ENCODE assay signal across 12 cellular contexts in the genomic region with DNA sequence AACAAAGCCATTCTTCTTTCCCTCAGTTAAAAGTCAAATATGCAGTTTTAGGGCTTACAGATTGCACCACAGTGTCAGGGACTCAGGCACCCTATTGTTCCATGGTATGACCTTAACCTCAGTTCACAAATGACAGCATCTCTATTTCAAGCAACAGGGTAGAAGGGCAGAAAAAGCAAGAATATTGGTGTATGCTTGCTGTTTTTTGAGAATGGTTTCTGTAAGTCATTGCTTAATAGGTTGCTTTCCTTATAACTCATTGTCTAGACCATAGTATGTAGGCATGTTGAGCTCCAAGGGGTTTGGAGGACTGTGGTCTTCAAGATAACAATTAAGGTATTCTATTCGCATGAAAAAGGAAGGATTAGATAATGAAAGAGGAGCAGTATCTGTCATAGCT.
"Had no signal": no experiment of that assay in that cellular context is flagged by ENCODE, and none has a peak within 500 bp of the region (broad histone marks: within the 10 kb centered on the region; RNA-seq: fewer than 3 reads in every experiment).

No MANE protein-coding gene starts in this region.

- H3K27ac Mint-ChIP-seq: activated naive CD4-positive, alpha-beta T cell treated with anti-CD3 and anti-CD28 coated beads, Interleukin-2, amount 10 ng/mL, durations not matched to agents 7 days and 5 days; stimulated activated naive CD8-positive, alpha-beta T cell treated with anti-CD3 and anti-CD28 coated beads, Interleukin-15, Interleukin-2, amounts not matched to agents 100 ng/mL and 50 ng/mL, for 24 hours had no signal

- H3K4me3 Mint-ChIP-seq: activated naive CD4-positive, alpha-beta T cell treated with anti-CD3 and anti-CD28 coated beads, Interleukin-2, amount 10 ng/mL, durations not matched to agents 7 days and 5 days; stimulated activated naive CD8-positive, alpha-beta T cell treated with anti-CD3 and anti-CD28 coated beads, Interleukin-15, Interleukin-2, amounts not matched to agents 100 ng/mL and 50 ng/mL, for 24 hours had no signal

- H3K27me3 Mint-ChIP-seq: activated naive CD4-positive, alpha-beta T cell treated with anti-CD3 and anti-CD28 coated beads, Interleukin-2, amount 10 ng/mL, durations not matched to agents 7 days and 5 days; stimulated activated naive CD8-positive, alpha-beta T cell treated with anti-CD3 and anti-CD28 coated beads, Interleukin-15, Interleukin-2, amounts not matched to agents 100 ng/mL and 50 ng/mL, for 24 hours had no signal

- H3K27ac ChIP-seq: cardiac muscle cell, colonic mucosa, esophagus squamous epithelium, thyroid gland had no signal

- H3K4me3 ChIP-seq: cardiac muscle cell, colonic mucosa, esophagus squamous epithelium, thyroid gland had no signal

- H3K4me1 ChIP-seq: colonic mucosa, esophagus squamous epithelium, thyroid gland had no signal

- H3K9me3 ChIP-seq: colonic mucosa, esophagus squamous epithelium, thyroid gland had no signal

- H3K27me3 ChIP-seq: cardiac muscle cell, colonic mucosa, esophagus squamous epithelium, thyroid gland had no signal

- H3K9me3 Mint-ChIP-seq: activated naive CD4-positive, alpha-beta T cell treated with anti-CD3 and anti-CD28 coated beads, Interleukin-2, amount 10 ng/mL, durations not matched to agents 7 days and 5 days; stimulated activated naive CD8-positive, alpha-beta T cell treated with anti-CD3 and anti-CD28 coated beads, Interleukin-15, Interleukin-2, amounts not matched to agents 100 ng/mL and 50 ng/mL, for 24 hours had no signal

- DNase-seq: activated naive CD4-positive, alpha-beta T cell treated with anti-CD3 and anti-CD28 coated beads, Interleukin-2, amount 10 ng/mL, durations not matched to agents 7 days and 5 days; activated T-cell treated with anti-CD3 and anti-CD28 coated beads, Interleukin-2, amount 50 U/mL, for 1 hour; colonic mucosa; effector CD4-positive, alpha-beta T cell; esophagus squamous epithelium; kidney glomerular epithelial cell; T-helper 9 cell; thyroid gland had no signal

- H3K36me3 ChIP-seq: cardiac muscle cell, colonic mucosa, esophagus squamous epithelium, thyroid gland had no signal

- H3K4me1 Mint-ChIP-seq: activated naive CD4-positive, alpha-beta T cell treated with anti-CD3 and anti-CD28 coated beads, Interleukin-2, amount 10 ng/mL, durations not matched to agents 7 days and 5 days had no signal

- ATAC-seq: activated CD4-positive, CD25-positive, alpha-beta regulatory T cell treated with anti-CD3 and anti-CD28 coated beads, Interleukin-2, amount 50 U/mL, for 24 hours; sciatic nerve had no signal

- H3K36me3 Mint-ChIP-seq: activated naive CD4-positive, alpha-beta T cell treated with anti-CD3 and anti-CD28 coated beads, Interleukin-2, amount 10 ng/mL, durations not matched to agents 7 days and 5 days had no signal
